Comparison of ENCODE assay signal across 1 cellular context in the genomic region with DNA sequence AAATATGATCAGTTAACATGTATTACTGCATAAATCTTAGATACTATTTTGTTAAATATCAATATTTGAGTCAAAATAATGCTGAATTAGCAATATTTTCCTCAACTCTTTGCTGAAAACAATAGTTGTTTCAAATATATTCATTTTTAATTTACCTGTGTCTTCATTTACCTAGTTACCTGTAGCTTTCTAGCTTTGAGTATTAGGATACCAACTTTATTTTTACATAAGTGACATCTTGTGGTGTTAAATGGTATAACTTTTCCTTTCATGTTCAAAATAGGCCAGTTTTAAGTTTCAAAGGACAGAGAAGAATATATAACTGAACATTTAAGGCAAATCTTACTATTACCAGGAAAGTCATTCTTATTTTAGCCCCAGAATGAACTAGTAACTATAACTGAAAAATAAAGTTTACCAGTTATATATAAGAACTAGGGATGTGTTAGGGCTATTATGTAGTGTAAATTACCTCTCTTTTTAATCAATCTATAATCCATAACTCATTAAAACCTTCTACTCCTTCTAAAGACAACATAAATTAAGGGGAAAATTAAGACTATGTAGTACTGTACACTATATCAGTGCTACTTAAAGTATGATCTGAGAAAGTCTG.
TF ChIP-seq lines count a peak whose summit lies in the region.

No MANE protein-coding gene starts in this region.

TF ChIP-seq in HepG2, 621 proteins besides CTCF, POLR2A, EP300 and RAD21:
- TF ChIP-seq MAFF (IDR thresholded peaks at IDR 0.05; ENCODE audit: low read depth, low read length) (peak; percentile 97), ZNF766 (CRISPR knock-in tag; IDR thresholded peaks at IDR 0.05; ENCODE audit: borderline replicate concordance) (no peak), SKI (IDR thresholded peaks at IDR 0.05; ENCODE audit: partially characterized antibody) (no peak), MAFK (conservative IDR thresholded peaks at IDR 0.05 in 1 of 2, IDR thresholded peaks at IDR 0.05 in 1 of 2; ENCODE audit: low read length in 2 of 2) (peak; percentile 90 to 97), STAG1 (CRISPR knock-in tag; IDR thresholded peaks at IDR 0.05) (peak; percentile 43)
- TF ChIP-seq, protein P1, sequence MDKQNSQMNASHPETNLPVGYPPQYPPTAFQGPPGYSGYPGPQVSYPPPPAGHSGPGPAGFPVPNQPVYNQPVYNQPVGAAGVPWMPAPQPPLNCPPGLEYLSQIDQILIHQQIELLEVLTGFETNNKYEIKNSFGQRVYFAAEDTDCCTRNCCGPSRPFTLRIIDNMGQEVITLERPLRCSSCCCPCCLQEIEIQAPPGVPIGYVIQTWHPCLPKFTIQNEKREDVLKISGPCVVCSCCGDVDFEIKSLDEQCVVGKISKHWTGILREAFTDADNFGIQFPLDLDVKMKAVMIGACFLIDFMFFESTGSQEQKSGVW (CRISPR knock-in tag; IDR thresholded peaks at IDR 0.05; ENCODE audit: borderline replicate concordance): no peak
